Comparison of ENCODE assay signal across 18 cellular contexts in the genomic region with DNA sequence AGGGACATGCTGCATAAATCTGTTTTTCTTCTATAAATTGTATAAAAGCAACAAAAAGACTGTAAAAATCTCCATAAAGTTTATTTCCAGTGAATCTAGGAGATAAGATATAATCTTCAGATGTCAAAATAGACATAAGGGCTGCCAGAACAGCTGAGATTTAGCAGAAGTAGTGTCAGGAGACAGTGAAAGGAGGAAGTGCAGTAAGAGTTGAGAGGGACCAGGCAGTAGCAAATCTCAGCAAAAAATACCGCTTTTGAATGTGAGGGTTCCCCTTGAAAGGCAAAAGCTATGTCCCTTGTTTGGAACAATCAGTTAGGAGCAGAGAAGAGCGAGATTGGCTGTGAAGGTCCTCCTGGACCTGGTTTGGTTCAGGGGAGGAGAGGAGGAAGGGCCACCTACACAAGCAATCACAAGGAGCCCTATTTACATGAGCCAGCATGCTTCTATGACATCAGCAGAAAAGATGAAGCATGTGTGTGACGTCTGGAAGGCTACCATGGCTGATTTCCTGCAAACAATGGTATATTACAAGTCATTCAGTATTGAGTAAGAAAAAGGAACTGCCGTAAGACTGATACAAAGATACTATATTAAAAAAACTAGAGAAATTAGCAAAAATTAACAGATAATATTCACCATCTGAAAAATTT.
DNase-seq lines count a peak whose midpoint lies in the region; ATAC-seq, FAIRE-seq and TF ChIP-seq lines count a peak whose summit lies in the region.
"Had no signal": no experiment of that assay in that cellular context is flagged by ENCODE, and none has a peak within 500 bp of the region (broad histone marks: within the 10 kb centered on the region; RNA-seq: fewer than 3 reads in every experiment).

No MANE protein-coding gene starts in this region.

- no peak for TF ChIP-seq CTCF in CD4-positive, alpha-beta T cell (IDR thresholded peaks at IDR 0.05)
- TF ChIP-seq CTCF in NB4 (IDR thresholded peaks at IDR 0.05; ENCODE audit: low read depth, low read length) = no peak
- no peak for TF ChIP-seq CTCF in activated CD8-positive, alpha-beta T cell treated with anti-CD3 and anti-CD28 coated beads for 36 hours (IDR thresholded peaks at IDR 0.05)

- no peak for TF ChIP-seq POLR2A in NB4 (IDR thresholded peaks at IDR 0.05; ENCODE audit: extremely low read depth, insufficient read length)

- H3K36me3 ChIP-seq in muscle layer of duodenum (ENCODE audit: control insufficient read depth in 1 of 2, insufficient read depth in 2 of 2, low read length in 2 of 2) = peaks cover 0 to 3% of the 10 kb centered on the region in 2 donors

- H3K27me3 Mint-ChIP-seq in CD4-positive, alpha-beta T cell = no peaks in the 10 kb centered on the region
- H3K27me3 Mint-ChIP-seq in activated T-cell treated with anti-CD3 and anti-CD28 coated beads, Interleukin-2, amount 50 U/mL, for 4 hours (ENCODE audit: low read depth) = no peaks in the 10 kb centered on the region
- H3K27me3 Mint-ChIP-seq in activated CD8-positive, alpha-beta T cell treated with anti-CD3 and anti-CD28 coated beads for 36 hours = no peaks in the 10 kb centered on the region
- H3K27me3 Mint-ChIP-seq: activated CD4-positive, alpha-beta T cell treated with anti-CD3 and anti-CD28 coated beads, Interleukin-2, amount 10 ng/mL, durations not matched to agents 7 days and 5 days; activated naive CD8-positive, alpha-beta T cell had no signal

- POLR2A ChIA-PET in CD4-positive, alpha-beta T cell (lab: Charles Lee) = no interaction called here
- POLR2A ChIA-PET in activated CD8-positive, alpha-beta T cell treated with anti-CD3 and anti-CD28 coated beads for 36 hours (lab: Charles Lee) = interaction anchor here (0.6 kb wide), 1 partner anchor 328 kb away, joined by 4 read pairs; no protein-coding TSS in a partner anchor

- H3K36me3 Mint-ChIP-seq in CD4-positive, alpha-beta T cell (ENCODE audit: low read depth) = peaks cover 10% of the 10 kb centered on the region
- H3K36me3 Mint-ChIP-seq in activated T-cell treated with anti-CD3 and anti-CD28 coated beads, Interleukin-2, amount 50 U/mL, for 4 hours (ENCODE audit: insufficient read depth) = peaks cover 7% of the 10 kb centered on the region
- H3K36me3 Mint-ChIP-seq in activated CD8-positive, alpha-beta T cell treated with anti-CD3 and anti-CD28 coated beads for 36 hours (ENCODE audit: low read depth) = peaks cover 2% of the 10 kb centered on the region

- intact Hi-C loops in CD4-positive, alpha-beta T cell (cut with DNase I, micrococcal nuclease) = no loop called here
- intact Hi-C loops in activated CD8-positive, alpha-beta T cell treated with anti-CD3 and anti-CD28 coated beads for 36 hours (cut with micrococcal nuclease) = no loop called here

- no peak for DNase-seq in CD4-positive, alpha-beta T cell
- DNase-seq in NB4 (ENCODE audit: low read depth) (peak; percentile 21), epithelial cell of prostate (ENCODE audit: low read depth, low spot score) (no peak), NCI-H446 (lab: John Stamatoyannopoulos, UW) (no peak), RCC 7860 (ENCODE audit: low spot score) (no peak)
- DNase-seq in activated T-cell treated with anti-CD3 and anti-CD28 coated beads, Interleukin-2, amount 50 U/mL, for 4 hours = no peak
- no peak for DNase-seq in activated CD8-positive, alpha-beta T cell treated with anti-CD3 and anti-CD28 coated beads for 36 hours
- DNase-seq: activated CD4-positive, alpha-beta T cell treated with anti-CD3 and anti-CD28 coated beads, Interleukin-2, amount 10 ng/mL, durations not matched to agents 7 days and 5 days; DMS79 treated with DMSO at 0.1 percent for 48 hours; endodermal cell; mesenchymal stem cell; NCI-H2029 treated with DMSO at 0.1 percent for 48 hours; NCI-H774; stimulated activated CD4-positive, alpha-beta T cell treated with anti-CD3 and anti-CD28 coated beads, Interleukin-4, amount 100 ng/mL, for 24 hours; thyroid gland had no signal

- no peaks in the 10 kb centered on the region for H3K9me3 ChIP-seq in CD4-positive, alpha-beta T cell (ENCODE audit: control insufficient read depth, low read length)
- H3K9me3 ChIP-seq in muscle layer of duodenum (ENCODE audit: control insufficient read depth in 1 of 2, low read length in 2 of 2) = no peaks in the 10 kb centered on the region
- H3K9me3 ChIP-seq: BLaER1, thyroid gland had no signal

- H3K27ac Mint-ChIP-seq in CD4-positive, alpha-beta T cell = peak overlapping the region; percentile 69
- H3K27ac Mint-ChIP-seq in activated CD8-positive, alpha-beta T cell treated with anti-CD3 and anti-CD28 coated beads for 36 hours = no peak overlapping the region
- H3K27ac Mint-ChIP-seq: activated CD4-positive, alpha-beta T cell treated with anti-CD3 and anti-CD28 coated beads, Interleukin-2, amount 10 ng/mL, durations not matched to agents 7 days and 5 days; endodermal cell had no signal

- CTCF ChIA-PET in CD4-positive, alpha-beta T cell (lab: Charles Lee) = no interaction called here
- CTCF ChIA-PET in activated CD8-positive, alpha-beta T cell treated with anti-CD3 and anti-CD28 coated beads for 36 hours (lab: Charles Lee) = no interaction called here

- H3K4me3 ChIP-seq in NB4 (ENCODE audit: low read depth, low read length) (no peak overlapping the region), muscle layer of duodenum (ENCODE audit: low read depth in 1 of 2, low read length in 2 of 2) (no peak overlapping the region)
- H3K4me3 ChIP-seq: BLaER1, thyroid gland had no signal

- H3K4me3 Mint-ChIP-seq in CD4-positive, alpha-beta T cell = no peak overlapping the region
- H3K4me3 Mint-ChIP-seq in activated T-cell treated with anti-CD3 and anti-CD28 coated beads, Interleukin-2, amount 50 U/mL, for 4 hours = no peak overlapping the region
- H3K4me3 Mint-ChIP-seq in activated CD8-positive, alpha-beta T cell treated with anti-CD3 and anti-CD28 coated beads for 36 hours = no peak overlapping the region
- H3K4me3 Mint-ChIP-seq: activated CD4-positive, alpha-beta T cell treated with anti-CD3 and anti-CD28 coated beads, Interleukin-2, amount 10 ng/mL, durations not matched to agents 7 days and 5 days; activated naive CD8-positive, alpha-beta T cell; endodermal cell had no signal

- H3K27ac ChIP-seq in CD4-positive, alpha-beta T cell (ENCODE audit: low read depth, low read length) = no peak overlapping the region
- H3K27ac ChIP-seq in epithelial cell of prostate = peak overlapping the region; percentile 30
- H3K27ac ChIP-seq in muscle layer of duodenum (ENCODE audit: low read length) = peak overlapping the region; percentile 14
- H3K27ac ChIP-seq: BLaER1, thyroid gland had no signal

- no peaks in the 10 kb centered on the region for H3K4me1 ChIP-seq in muscle layer of duodenum (ENCODE audit: control insufficient read depth in 1 of 2, insufficient read depth in 2 of 2, low read length in 2 of 2)
- H3K4me1 ChIP-seq: BLaER1, thyroid gland had no signal

- FAIRE-seq in RCC 7860 (lab: Jason Lieb, UNC) = no peak

- no peak for ATAC-seq in CD4-positive, alpha-beta T cell (ENCODE audit: poor library complexity)
- no peak for ATAC-seq in activated T-cell treated with anti-CD3 and anti-CD28 coated beads, Interleukin-2, amount 50 U/mL, for 4 hours
- ATAC-seq in activated CD8-positive, alpha-beta T cell treated with anti-CD3 and anti-CD28 coated beads for 36 hours = no peak

- H3K9me3 Mint-ChIP-seq in CD4-positive, alpha-beta T cell = no peaks in the 10 kb centered on the region
- no peaks in the 10 kb centered on the region for H3K9me3 Mint-ChIP-seq in activated T-cell treated with anti-CD3 and anti-CD28 coated beads, Interleukin-2, amount 50 U/mL, for 4 hours
- H3K9me3 Mint-ChIP-seq in activated CD8-positive, alpha-beta T cell treated with anti-CD3 and anti-CD28 coated beads for 36 hours = no peaks in the 10 kb centered on the region
- H3K9me3 Mint-ChIP-seq: activated CD4-positive, alpha-beta T cell treated with anti-CD3 and anti-CD28 coated beads, Interleukin-2, amount 10 ng/mL, durations not matched to agents 7 days and 5 days; endodermal cell had no signal

- H3K4me1 Mint-ChIP-seq in CD4-positive, alpha-beta T cell (ENCODE audit: low read depth) = no peaks in the 10 kb centered on the region
- H3K4me1 Mint-ChIP-seq in activated T-cell treated with anti-CD3 and anti-CD28 coated beads, Interleukin-2, amount 50 U/mL, for 4 hours (ENCODE audit: low read depth) = no peaks in the 10 kb centered on the region
- H3K4me1 Mint-ChIP-seq in activated CD8-positive, alpha-beta T cell treated with anti-CD3 and anti-CD28 coated beads for 36 hours (ENCODE audit: low read depth) = no peaks in the 10 kb centered on the region
- H3K4me1 Mint-ChIP-seq: activated CD4-positive, alpha-beta T cell treated with anti-CD3 and anti-CD28 coated beads, Interleukin-2, amount 10 ng/mL, durations not matched to agents 7 days and 5 days had no signal

- no peaks in the 10 kb centered on the region for H3K27me3 ChIP-seq in CD4-positive, alpha-beta T cell (ENCODE audit: control insufficient read depth, insufficient read depth, low read length)
- no peaks in the 10 kb centered on the region for H3K27me3 ChIP-seq in muscle layer of duodenum (ENCODE audit: low read depth, low read length)
- H3K27me3 ChIP-seq: BLaER1, thyroid gland had no signal
